Comparison of ENCODE assay signal across 10 cellular contexts in genomic region chr15:41502787-41503668, GRCh38. TPM values are rescaled to one million over a fixed set of nuclear protein-coding genes. Genes with fewer than 3 reads are reported as not detected.
DNase-seq lines count a peak whose midpoint lies in the region; ATAC-seq, FAIRE-seq and TF ChIP-seq lines count a peak whose summit lies in the region.
"Had no signal": no experiment of that assay in that cellular context is flagged by ENCODE, and none has a peak within 500 bp of the region (broad histone marks: within the 10 kb centered on the region; RNA-seq: fewer than 3 reads in every experiment).

No MANE protein-coding gene starts in this region.

- H3K9me1 ChIP-seq in K562 (ENCODE audit: control insufficient read depth, insufficient read depth, low read length), result no peaks in the 10 kb centered on the region

- H3K23ac ChIP-seq in H9 (ENCODE audit: insufficient read length, low read depth, low read length), result no peak overlapping the region

- no peak overlapping the region for H3K18ac ChIP-seq in H9 (ENCODE audit: insufficient read length, low read depth, low read length)

- peaks cover 24% of the 10 kb centered on the region; the same call in 2 of the 3 replicates for H3K36me3 ChIP-seq in K562 (ENCODE audit: control insufficient read depth, insufficient read depth, low read length)
- H3K36me3 ChIP-seq in naive thymus-derived CD4-positive, alpha-beta T cell (ENCODE audit: control insufficient read depth in 2 of 3, insufficient read depth in 3 of 3, low read length in 3 of 3), result no peaks in the 10 kb centered on the region

- peaks cover 54 to 70% (median 64%) of the 10 kb centered on the region in 3 donors for H3K27me3 Mint-ChIP-seq in CD14-positive monocyte (ENCODE audit: low read depth in 3 of 3)
- peaks cover 100% of the 10 kb centered on the region for H3K27me3 Mint-ChIP-seq in H9 (ENCODE audit: low read depth)
- peaks cover 30 to 73% (median 32%) of the 10 kb centered on the region in 5 donors for H3K27me3 Mint-ChIP-seq in naive thymus-derived CD4-positive, alpha-beta T cell

- no peak overlapping the region for H4K91ac ChIP-seq in H9 (ENCODE audit: insufficient read length, low read depth, low read length)

- no peaks in the 10 kb centered on the region for H4K20me1 ChIP-seq in H9 (ENCODE audit: control insufficient read depth, insufficient read depth, insufficient read length)
- H4K20me1 ChIP-seq in K562 (replicated peaks; ENCODE audit: control insufficient read depth, insufficient read depth, low read length), result no peaks in the 10 kb centered on the region

- POLR2A ChIA-PET in K562 (lab: Yijun Ruan, JAX), result interaction anchor here (0.7 to 1.3 kb wide), 3 partner anchors 10 to 288 kb away, joined by 3 read pairs; no protein-coding TSS in a partner anchor
- POLR2A ChIA-PET in naive thymus-derived CD4-positive, alpha-beta T cell (lab: Charles Lee), result no interaction called here

- BruUV-seq in K562 (replicated peaks; lab: Mats Ljungman, UMichigan), result no TSS peak

- H3K23me2 ChIP-seq in H9 (ENCODE audit: insufficient read length, low read depth, low read length, poor library complexity, severe bottlenecking), result peaks cover 3% of the 10 kb centered on the region

- H3K79me2 ChIP-seq in H9 (ENCODE audit: insufficient read depth, low read length) (no peaks in the 10 kb centered on the region), K562 (ENCODE audit: control insufficient read depth, insufficient read depth, low read length) (0 out of 3 replicates have a peak, but pooled peaks cover 4% of the 10 kb centered on the region)

- no peak overlapping the region for H2AK5ac ChIP-seq in H9 (ENCODE audit: insufficient read length, low read length)

- no peak overlapping the region for H3K4me3 ChIP-seq in K562
- peak overlapping the region; percentile 55 for H3K4me3 ChIP-seq in naive thymus-derived CD4-positive, alpha-beta T cell (ENCODE audit: low read length)

- H3T11ph ChIP-seq in H9 (ENCODE audit: low read length), result no peak overlapping the region

- H3K14ac ChIP-seq in H9 (ENCODE audit: insufficient read depth, low read length), result no peak overlapping the region

- no peak overlapping the region for H2BK5ac ChIP-seq in H9 (ENCODE audit: insufficient read length, low read length)

- H2BK20ac ChIP-seq in H9 (ENCODE audit: low read depth, low read length, poor library complexity, severe bottlenecking), result no peak overlapping the region

- H2AFZ ChIP-seq in H9 (ENCODE audit: low read length), result no peak overlapping the region
- H2AFZ ChIP-seq in K562 (ENCODE audit: low read depth, low read length), result no peak overlapping the region

- H3K4me1 Mint-ChIP-seq in CD14-positive monocyte (peaks cover 28% of the 10 kb centered on the region), H9 (peaks cover 4 to 21% of the 10 kb centered on the region in 2 experiments; a peak in 3 of 4 replicates)
- H3K4me1 Mint-ChIP-seq in naive thymus-derived CD4-positive, alpha-beta T cell, result peaks cover 0 to 26% (median 13%) of the 10 kb centered on the region in 7 donors

- TF ChIP-seq POLR2A in K562 (conservative IDR thresholded peaks at IDR 0.05) (no peak), GM12892 (IDR thresholded peaks at IDR 0.05; ENCODE audit: low read depth, low read length) (no peak)

- H3K27me3 ChIP-seq in H9 (ENCODE audit: insufficient read depth, low read length) (peaks cover 73% of the 10 kb centered on the region), K562 (ENCODE audit: control insufficient read depth in 2 of 2, insufficient read depth in 2 of 2, low read length in 2 of 2) (no peaks in the 10 kb centered on the region)
- peaks cover 3 to 21% of the 10 kb centered on the region in 2 donors for H3K27me3 ChIP-seq in naive thymus-derived CD4-positive, alpha-beta T cell (ENCODE audit: control insufficient read depth in 2 of 2, insufficient read depth in 2 of 2, low read length in 2 of 2)

- H3K4ac ChIP-seq in H9 (ENCODE audit: low read depth, low read length), result no peak overlapping the region

- no peak overlapping the region for H2BK15ac ChIP-seq in H9 (ENCODE audit: low read depth, low read length)

- H3K56ac ChIP-seq in H9 (ENCODE audit: insufficient read length, low read depth, low read length), result no peak overlapping the region

- H2BK12ac ChIP-seq in H9 (ENCODE audit: insufficient read length, low read depth, low read length), result no peak overlapping the region

- ATAC-seq in K562, result no peak
- peak; percentile 28 for ATAC-seq in naive thymus-derived CD4-positive, alpha-beta T cell

- H3K27ac Mint-ChIP-seq in CD14-positive monocyte (peak overlapping the region in 2 of 7 donors; percentile 27 to 46), H9 (no peak overlapping the region)
- H3K27ac Mint-ChIP-seq in naive thymus-derived CD4-positive, alpha-beta T cell, result no peak overlapping the region

- H3K4me2 ChIP-seq in H9 (ENCODE audit: insufficient read depth, insufficient read length, low read length) (peak overlapping the region; percentile 48), K562 (ENCODE audit: insufficient read depth, low read length) (no peak overlapping the region)

- H2BK120ac ChIP-seq in H9 (ENCODE audit: low read depth, low read length, poor library complexity, severe bottlenecking), result no peak overlapping the region

- H3K4me3 Mint-ChIP-seq in CD14-positive monocyte (peak overlapping the region; percentile 72 to 88), H9 (peak overlapping the region; percentile 40 to 75)
- peak overlapping the region; percentile 58 to 80 (median 77) for H3K4me3 Mint-ChIP-seq in naive thymus-derived CD4-positive, alpha-beta T cell

- CTCF ChIA-PET in K562 (lab: Yijun Ruan, JAX; ENCODE audit: low intra/inter-chr PET ratio), result no interaction called here
- CTCF ChIA-PET in naive thymus-derived CD4-positive, alpha-beta T cell (lab: Charles Lee), result no interaction called here

- TF ChIP-seq RAD21 in K562 (CRISPR knock-in tag; conservative IDR thresholded peaks at IDR 0.05 in 1 of 2, IDR thresholded peaks at IDR 0.05 in 1 of 2), result no peak

- TF ChIP-seq CTCF in CD14-positive monocyte (IDR thresholded peaks at IDR 0.05) (no peak), H9 (conservative IDR thresholded peaks at IDR 0.05) (no peak), K562 (IDR thresholded peaks at IDR 0.05 in 2 of 3, conservative IDR thresholded peaks at IDR 0.05 in 1 of 3; ENCODE audit: insufficient read depth in 2 of 3, low read depth in 1 of 3, low read length in 3 of 3) (no peak)

- H4K8ac ChIP-seq in H9 (replicated peaks; ENCODE audit: insufficient read length, low read depth, low read length), result no peak overlapping the region

- in situ Hi-C loops in K562 (cut with MboI), result no loop called here

- H4K5ac ChIP-seq in H9 (ENCODE audit: insufficient read length, low read depth, low read length), result no peak overlapping the region

- no CpG with 5 or more reads among the region's 55 CpGs for WGBS in H9 (ENCODE audit: extremely low coverage, insufficient read length, low lambda C conversion rate)
- 93% methylated on average over 26 of the region's 55 CpGs for WGBS in K562 (ENCODE audit: insufficient coverage, low coverage, missing lambda C conversion rate)

- no peak for FAIRE-seq in K562 (lab: Jason Lieb, UNC)
- FAIRE-seq in GM12892 (lab: Jason Lieb, UNC), result no peak
- FAIRE-seq: GM19239 had no signal

- H3K36me3 Mint-ChIP-seq in CD14-positive monocyte (peaks cover 4 to 8% of the 10 kb centered on the region in 2 donors), H9 (ENCODE audit: insufficient read depth in 1 of 3, low read depth in 3 of 3) (peaks cover 0 to 4% (median 0%) of the 10 kb centered on the region in 3 experiments; a peak in 1 of 7 replicates)
- no peaks in the 10 kb centered on the region for H3K36me3 Mint-ChIP-seq in naive thymus-derived CD4-positive, alpha-beta T cell

- H3K9me3 Mint-ChIP-seq in CD14-positive monocyte (peaks cover 0 to 26% (median 4%) of the 10 kb centered on the region in 7 donors), H9 (no peaks in the 10 kb centered on the region; a peak in 2 of 5 replicates)
- no peaks in the 10 kb centered on the region for H3K9me3 Mint-ChIP-seq in naive thymus-derived CD4-positive, alpha-beta T cell

- H3K79me1 ChIP-seq in H9 (ENCODE audit: insufficient read depth, low read depth, low read length, poor library complexity, severe bottlenecking), result no peaks in the 10 kb centered on the region

- H3K9ac ChIP-seq in H9 (ENCODE audit: extremely low read depth, insufficient read length, low read length) (no peak overlapping the region), K562 (ENCODE audit: insufficient read depth in 1 of 2, low read depth in 2 of 2, low read length in 2 of 2) (no peak overlapping the region)

- no peak for TF ChIP-seq EP300 in K562 (IDR thresholded peaks at IDR 0.05; ENCODE audit: low read length)

- H3K4me1 ChIP-seq in H9 (ENCODE audit: insufficient read depth, low read length) (no peaks in the 10 kb centered on the region), K562 (replicated peaks in 1 of 2; ENCODE audit: control insufficient read depth in 2 of 2, insufficient read depth in 2 of 2, low read length in 2 of 2) (no peaks in the 10 kb centered on the region; a peak in 1 of 5 replicates)
- peaks cover 8 to 18% of the 10 kb centered on the region in 2 donors for H3K4me1 ChIP-seq in naive thymus-derived CD4-positive, alpha-beta T cell (ENCODE audit: control insufficient read depth in 2 of 2, insufficient read depth in 2 of 2, low read length in 2 of 2)

- no peak for DNase-seq in CD14-positive monocyte (ENCODE audit: low spot score)
- peak; percentile 75 for DNase-seq in H9
- DNase-seq in K562 (ENCODE audit: extremely low read depth in 1 of 4, low spot score in 3 of 4), result no peak
- DNase-seq in naive thymus-derived CD4-positive, alpha-beta T cell, result no peak
- DNase-seq in cerebellum (ENCODE audit: low spot score), result no peak
- DNase-seq in central memory CD4-positive, alpha-beta T cell, result no peak
- DNase-seq in GM12892 (ENCODE audit: insufficient read length), result no peak
- DNase-seq in DMS53 (lab: John Stamatoyannopoulos, UW), result no peak
- DNase-seq: NCI-H187 treated with DMSO at 0.1 percent for 48 hours had no signal

- H3K9me3 ChIP-seq in H9 (ENCODE audit: control insufficient read depth, low read depth, low read length) (no peaks in the 10 kb centered on the region), K562 (replicated peaks; ENCODE audit: control insufficient read depth, insufficient read depth, low read depth, low read length) (no peaks in the 10 kb centered on the region)
- H3K9me3 ChIP-seq in naive thymus-derived CD4-positive, alpha-beta T cell (ENCODE audit: control insufficient read depth in 2 of 3, low read length in 3 of 3), result no peaks in the 10 kb centered on the region

- intact Hi-C loops in CD14-positive monocyte (cut with micrococcal nuclease) (no loop called here), K562 (cut with micrococcal nuclease) (no loop called here)
- intact Hi-C loops in naive thymus-derived CD4-positive, alpha-beta T cell (cut with micrococcal nuclease), result loop anchor here (1.0 to 5.0 kb wide), 3 partner anchors 9 to 36 kb away; partner anchors contain the start of gene ITPKA (in 1 of the 2)

- H3K27ac ChIP-seq in H9 (ENCODE audit: insufficient read length, low read depth, low read length) (no peak overlapping the region), K562 (ENCODE audit: extremely low read depth, low read depth, low read length) (no peak overlapping the region)
- no peak overlapping the region for H3K27ac ChIP-seq in naive thymus-derived CD4-positive, alpha-beta T cell (ENCODE audit: low read depth, low read length)

RNA-seq across cellular contexts. Expression of gene ITPKA, which starts 9.4 kb away (rescaled TPM):
- polyA plus RNA-seq in CD14-positive monocyte (not detected), K562 (2011; rRNA removed) (9.1 and 11.5 TPM in 2 replicates), K562 (2014; fragmentation: Illumina TruSeq; extraction: Trizol) (4.0 and 10.5 TPM in 2 replicates), K562 (2014; fragmentation: Nextera tagmentation; extraction: Ambion mirVana) (under 1 TPM; 0.14 to 0.55 TPM), K562 (2014; rRNA removed) (34.4 and 34.8 TPM in 2 replicates)
- total RNA-seq in H9 (2021) (0.77 and 0.99 TPM in 2 replicates), K562 (2014; rRNA removed) (68.4 and 72.3 TPM in 2 replicates), K562 (2014; rRNA removed; fragmentation: Illumina TruSeq; extraction: Trizol) (2.4 and 4.5 TPM in 2 replicates), K562 (2015; rRNA removed; fragmentation: Illumina TruSeq; extraction: Trizol) (11.3 and 13.4 TPM in 2 replicates), K562 (2021) (33.3 and 35.8 TPM in 2 replicates), cerebellum (2.5 TPM)
- 9.4 and 24.3 TPM in 2 replicates for total RNA-seq in K562 (2011; cell fraction: chromatin; rRNA removed; ENCODE audit: low replicate concordance)
- 24.0 and 25.1 TPM in 2 replicates for total RNA-seq in K562 (2011; cell fraction: nucleolus; rRNA removed)
- 8.3 and 12.6 TPM in 2 replicates for total RNA-seq in K562 (2011; cell fraction: nucleoplasm; rRNA removed)
- polyA plus RNA-seq in K562 (2011; cell fraction: cytosol; rRNA removed), result 14.0 and 24.3 TPM in 2 replicates
- polyA plus RNA-seq in K562 (2011; cell fraction: nucleus; rRNA removed), result 19.8 and 25.1 TPM in 2 replicates
- 18.4 and 67.5 TPM in 2 replicates for polyA plus RNA-seq in K562 (2012)
- 2.2 and 6.8 TPM in 2 replicates for polyA minus RNA-seq in K562 (2011; rRNA and poly(A)+ RNA removed)
- polyA minus RNA-seq in K562 (2011; cell fraction: cytosol; rRNA and poly(A)+ RNA removed), result 12.3 and 17.9 TPM in 2 replicates
- polyA minus RNA-seq in K562 (2011; cell fraction: nucleus; rRNA and poly(A)+ RNA removed), result 7.7 and 8.9 TPM in 2 replicates
- total RNA-seq in naive thymus-derived CD4-positive, alpha-beta T cell, result under 1 TPM in 2 of 5 experiments, not detected in 3; 0.20 to 0.97 TPM
- polyA plus RNA-seq in naive thymus-derived CD4-positive, alpha-beta T cell, result under 1 TPM in 1 of 2 donors, not detected in 1; 0.22 TPM
- polyA plus RNA-seq in GM12892 (2012; ENCODE audit: missing spikeins), result 0.45 TPM

RNA-seq across cellular contexts. Expression of gene LTK, which starts 10.6 kb away (rescaled TPM):
- polyA plus RNA-seq in CD14-positive monocyte, result not detected
- 0.31 TPM in 2 replicates for total RNA-seq in H9 (2021)
- 13.3 and 30.8 TPM in 2 replicates for total RNA-seq in K562 (2011; cell fraction: chromatin; rRNA removed; ENCODE audit: low replicate concordance)
- total RNA-seq in K562 (2011; cell fraction: nucleolus; rRNA removed), result 17.5 and 19.0 TPM in 2 replicates
- 14.6 and 15.8 TPM in 2 replicates for total RNA-seq in K562 (2011; cell fraction: nucleoplasm; rRNA removed)
- total RNA-seq in K562 (2014; rRNA removed), result 2.7 TPM in 2 replicates
- total RNA-seq in K562 (2014; rRNA removed; fragmentation: Illumina TruSeq; extraction: Trizol), result 0.77 and 1.1 TPM in 2 replicates
- total RNA-seq in K562 (2015; rRNA removed; fragmentation: Illumina TruSeq; extraction: Trizol), result 1.8 TPM in 2 replicates
- 3.7 and 4.4 TPM in 2 replicates for total RNA-seq in K562 (2021)
- 1.7 and 2.8 TPM in 2 replicates for polyA plus RNA-seq in K562 (2011; rRNA removed)
- 1.7 and 2.1 TPM in 2 replicates for polyA plus RNA-seq in K562 (2011; cell fraction: cytosol; rRNA removed)
- 22.2 and 32.4 TPM in 2 replicates for polyA plus RNA-seq in K562 (2011; cell fraction: nucleus; rRNA removed)
- 5.2 and 20.8 TPM in 2 replicates for polyA plus RNA-seq in K562 (2012)
- polyA plus RNA-seq in K562 (2014; fragmentation: Illumina TruSeq; extraction: Trizol), result 2.7 and 3.1 TPM in 2 replicates
- polyA plus RNA-seq in K562 (2014; fragmentation: Nextera tagmentation; extraction: Ambion mirVana), result under 1 TPM; 0.25 to 0.31 TPM
- 4.3 and 4.4 TPM in 2 replicates for polyA plus RNA-seq in K562 (2014; rRNA removed)
- 0.39 and 0.70 TPM in 2 replicates for polyA minus RNA-seq in K562 (2011; rRNA and poly(A)+ RNA removed)
- polyA minus RNA-seq in K562 (2011; cell fraction: cytosol; rRNA and poly(A)+ RNA removed), result 1.2 TPM in 1 of 2 replicates, not detected in the other
- polyA minus RNA-seq in K562 (2011; cell fraction: nucleus; rRNA and poly(A)+ RNA removed), result 1.9 and 2.4 TPM in 2 replicates
- total RNA-seq in naive thymus-derived CD4-positive, alpha-beta T cell, result 1 to 10 TPM in 2 of 5 experiments, under 1 TPM in 2, not detected in 1; 0.41 to 6.5 (median 1.4) TPM
- polyA plus RNA-seq in naive thymus-derived CD4-positive, alpha-beta T cell, result not detected
- 0.36 TPM for total RNA-seq in cerebellum
- 0.08 TPM for polyA plus RNA-seq in GM12892 (2012; ENCODE audit: missing spikeins)

RNA-seq across cellular contexts. Expression of gene RPAP1, which starts 41.0 kb away (rescaled TPM):
- polyA plus RNA-seq in CD14-positive monocyte, result 1 to 10 TPM; 2.7 to 2.9 TPM
- total RNA-seq in H9 (2021), result 73.5 and 74.5 TPM in 2 replicates
- total RNA-seq in K562 (2011; cell fraction: chromatin; rRNA removed; ENCODE audit: low replicate concordance), result 61.6 and 152 TPM in 2 replicates
- 73.4 and 82.2 TPM in 2 replicates for total RNA-seq in K562 (2011; cell fraction: nucleolus; rRNA removed)
- 63.7 and 80.1 TPM in 2 replicates for total RNA-seq in K562 (2011; cell fraction: nucleoplasm; rRNA removed)
- 23.9 and 36.9 TPM in 2 replicates for total RNA-seq in K562 (2014; rRNA removed)
- 9.4 and 10.0 TPM in 2 replicates for total RNA-seq in K562 (2014; rRNA removed; fragmentation: Illumina TruSeq; extraction: Trizol)
- total RNA-seq in K562 (2015; rRNA removed; fragmentation: Illumina TruSeq; extraction: Trizol), result 11.5 and 12.8 TPM in 2 replicates
- 61.2 and 65.7 TPM in 2 replicates for total RNA-seq in K562 (2021)
- polyA plus RNA-seq in K562 (2011; rRNA removed), result 9.2 and 27.7 TPM in 2 replicates
- polyA plus RNA-seq in K562 (2011; cell fraction: cytosol; rRNA removed), result 11.9 and 16.1 TPM in 2 replicates
- polyA plus RNA-seq in K562 (2011; cell fraction: nucleus; rRNA removed), result 38.7 and 47.7 TPM in 2 replicates
- polyA plus RNA-seq in K562 (2012), result 40.3 and 49.0 TPM in 2 replicates
- 21.6 and 30.8 TPM in 2 replicates for polyA plus RNA-seq in K562 (2014; fragmentation: Illumina TruSeq; extraction: Trizol)
- polyA plus RNA-seq in K562 (2014; fragmentation: Nextera tagmentation; extraction: Ambion mirVana), result 1 to 10 TPM; 6.5 to 7.0 TPM
- polyA plus RNA-seq in K562 (2014; rRNA removed), result 18.5 and 24.0 TPM in 2 replicates
- 11.8 and 16.9 TPM in 2 replicates for polyA minus RNA-seq in K562 (2011; rRNA and poly(A)+ RNA removed)
- 18.0 and 23.9 TPM in 2 replicates for polyA minus RNA-seq in K562 (2011; cell fraction: cytosol; rRNA and poly(A)+ RNA removed)
- polyA minus RNA-seq in K562 (2011; cell fraction: nucleus; rRNA and poly(A)+ RNA removed), result 21.9 and 27.0 TPM in 2 replicates
- total RNA-seq in naive thymus-derived CD4-positive, alpha-beta T cell, result 10 to 100 TPM; 32.7 to 60.4 (median 43.8) TPM
- polyA plus RNA-seq in naive thymus-derived CD4-positive, alpha-beta T cell, result 10 to 100 TPM in 1 of 2 donors, 1 to 10 TPM in 1; 8.8 to 23.9 TPM
- 22.7 TPM for total RNA-seq in cerebellum
- polyA plus RNA-seq in GM12892 (2012; ENCODE audit: missing spikeins), result 16.4 TPM

RNA-seq across cellular contexts. Expression of gene TYRO3, which starts 56.0 kb away (rescaled TPM):
- polyA plus RNA-seq in CD14-positive monocyte (under 1 TPM in 1 of 2 donors, not detected in 1; 0.12 TPM), K562 (2011; rRNA removed) (38.4 and 39.6 TPM in 2 replicates), K562 (2014; fragmentation: Illumina TruSeq; extraction: Trizol) (29.3 and 34.6 TPM in 2 replicates), K562 (2014; fragmentation: Nextera tagmentation; extraction: Ambion mirVana) (1 to 10 TPM; 2.6 to 2.8 TPM), K562 (2014; rRNA removed) (18.8 and 19.1 TPM in 2 replicates)
- total RNA-seq in H9 (2021) (118 and 124 TPM in 2 replicates), K562 (2014; rRNA removed) (13.6 and 19.6 TPM in 2 replicates), K562 (2014; rRNA removed; fragmentation: Illumina TruSeq; extraction: Trizol) (11.4 and 17.9 TPM in 2 replicates), K562 (2015; rRNA removed; fragmentation: Illumina TruSeq; extraction: Trizol) (15.9 and 18.6 TPM in 2 replicates), K562 (2021) (33.5 and 37.6 TPM in 2 replicates), cerebellum (13.1 TPM)
- total RNA-seq in K562 (2011; cell fraction: chromatin; rRNA removed; ENCODE audit: low replicate concordance), result 47.2 and 168 TPM in 2 replicates
- 109 and 124 TPM in 2 replicates for total RNA-seq in K562 (2011; cell fraction: nucleolus; rRNA removed)
- 103 and 108 TPM in 2 replicates for total RNA-seq in K562 (2011; cell fraction: nucleoplasm; rRNA removed)
- 31.3 and 46.5 TPM in 2 replicates for polyA plus RNA-seq in K562 (2011; cell fraction: cytosol; rRNA removed)
- 52.1 and 78.7 TPM in 2 replicates for polyA plus RNA-seq in K562 (2011; cell fraction: nucleus; rRNA removed)
- polyA plus RNA-seq in K562 (2012), result 33.1 and 42.2 TPM in 2 replicates
- polyA minus RNA-seq in K562 (2011; rRNA and poly(A)+ RNA removed), result 37.1 and 59.8 TPM in 2 replicates
- polyA minus RNA-seq in K562 (2011; cell fraction: cytosol; rRNA and poly(A)+ RNA removed), result 36.1 and 41.3 TPM in 2 replicates
- polyA minus RNA-seq in K562 (2011; cell fraction: nucleus; rRNA and poly(A)+ RNA removed), result 26.1 and 33.0 TPM in 2 replicates
- 1 to 10 TPM in 1 of 5 experiments, under 1 TPM in 3, not detected in 1; 0.24 to 1.4 (median 0.33) TPM for total RNA-seq in naive thymus-derived CD4-positive, alpha-beta T cell
- polyA plus RNA-seq in naive thymus-derived CD4-positive, alpha-beta T cell, result not detected
- polyA plus RNA-seq in GM12892 (2012; ENCODE audit: missing spikeins), result 0.13 TPM

Comparison
In these comparisons a context has a peak if more than half of its experiments do, and no peak if none do; other contexts are left out.
1. intact Hi-C loops: an anchor here in naive thymus-derived CD4-positive, alpha-beta T cell (1.0 to 5.0 kb wide); none called in CD14-positive monocyte and K562.